In the genomic region with DNA sequence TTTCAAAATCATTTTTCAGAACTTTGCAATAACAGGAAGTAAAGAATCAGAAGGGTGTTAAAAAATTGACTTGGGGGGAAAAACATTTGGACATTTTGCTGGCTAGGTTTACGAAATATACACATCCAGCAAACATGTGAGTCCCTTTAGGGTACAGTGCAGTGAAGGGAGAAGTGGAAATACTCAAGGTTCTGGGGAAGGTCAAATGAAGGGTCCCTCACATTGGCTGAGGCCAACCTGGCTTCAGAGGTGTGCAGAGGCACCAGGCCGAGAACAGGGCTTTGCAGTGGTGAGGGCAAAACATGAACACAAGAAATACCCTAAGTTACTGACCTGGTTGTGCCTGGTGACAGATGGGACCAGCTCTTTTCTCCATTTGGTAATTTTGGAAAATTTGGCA, we compare ENCODE assay signal across 1 cellular context.
TF ChIP-seq lines count a peak whose summit lies in the region.

No MANE protein-coding gene starts in this region.

TF ChIP-seq in endothelial cell of umbilical vein, 7 proteins besides CTCF, POLR2A, EP300 and RAD21:
- TF ChIP-seq FOS (IDR thresholded peaks at IDR 0.05; ENCODE audit: borderline replicate concordance, insufficient read depth, low read length): no peak
- TF ChIP-seq JUN (IDR thresholded peaks at IDR 0.05; ENCODE audit: borderline replicate concordance, insufficient read depth, insufficient read length, low read depth): no peak
- TF ChIP-seq, protein P1, sequence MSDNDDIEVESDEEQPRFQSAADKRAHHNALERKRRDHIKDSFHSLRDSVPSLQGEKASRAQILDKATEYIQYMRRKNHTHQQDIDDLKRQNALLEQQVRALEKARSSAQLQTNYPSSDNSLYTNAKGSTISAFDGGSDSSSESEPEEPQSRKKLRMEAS (IDR thresholded peaks at IDR 0.05; ENCODE audit: insufficient read depth, insufficient read length): no peak
- no peak for TF ChIP-seq MYC (IDR thresholded peaks at IDR 0.05; ENCODE audit: low read depth, low read length)
- no peak for TF ChIP-seq POLR2AphosphoS5 (IDR thresholded peaks at IDR 0.05; ENCODE audit: insufficient read depth, low read depth, low read length)
- no peak for TF ChIP-seq EZH2 (IDR thresholded peaks at IDR 0.05; ENCODE audit: borderline replicate concordance, low read depth, low read length, severe bottlenecking)
